19 cellular contexts compared by ENCODE assay signal in the genomic region with DNA sequence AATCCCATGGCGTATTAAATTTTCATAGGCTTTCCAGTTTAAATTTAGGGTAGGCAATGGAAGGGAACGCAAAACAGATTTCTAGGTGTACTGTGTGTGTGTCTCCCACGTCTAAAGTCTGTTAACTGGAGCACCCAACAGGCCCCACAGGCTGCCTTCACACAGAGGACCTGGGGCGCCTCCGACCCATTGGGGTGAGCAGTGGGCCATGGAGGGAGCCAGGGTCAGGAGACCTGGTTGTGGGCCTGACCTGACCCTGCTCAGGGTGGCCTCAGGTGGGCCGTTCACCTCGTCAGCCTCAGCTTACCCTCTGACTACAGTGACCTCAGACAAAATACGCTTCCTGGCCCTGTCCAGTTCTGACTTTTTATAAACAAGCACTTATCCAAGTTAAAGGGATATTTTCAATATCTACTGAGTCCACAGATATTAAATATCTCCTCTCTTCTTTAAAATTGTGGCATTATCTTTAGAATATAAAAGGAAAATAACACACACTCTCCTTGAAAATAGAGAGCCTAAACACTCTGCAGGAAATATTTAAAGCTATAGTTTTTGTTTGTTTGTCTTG.
DNase-seq lines count a peak whose midpoint lies in the region; ATAC-seq and TF ChIP-seq lines count a peak whose summit lies in the region.
"Had no signal": no experiment of that assay in that cellular context is flagged by ENCODE, and none has a peak within 500 bp of the region (broad histone marks: within the 10 kb centered on the region; RNA-seq: fewer than 3 reads in every experiment).

No MANE protein-coding gene starts in this region.

- H3K9me3 ChIP-seq in breast epithelium: no peaks in the 10 kb centered on the region
- no peaks in the 10 kb centered on the region for H3K9me3 ChIP-seq in gastroesophageal sphincter
- no peaks in the 10 kb centered on the region for H3K9me3 ChIP-seq in prostate gland
- H3K9me3 ChIP-seq in uterus: no peaks in the 10 kb centered on the region
- H3K9me3 ChIP-seq: transverse colon had no signal

- intact Hi-C loops in breast epithelium (cut with DNase I; ENCODE audit: low total_unique reads): no loop called here
- intact Hi-C loops in MCF 10A (cut with micrococcal nuclease): no loop called here
- intact Hi-C loops in prostate gland (cut with DNase I): loop anchor here (10.0 kb wide), 1 partner anchor 64 kb away; no protein-coding TSS in a partner anchor
- intact Hi-C loops in uterus (cut with DNase I; ENCODE audit: low total_unique reads): no loop called here
- intact Hi-C loops in CD14-positive monocyte (cut with micrococcal nuclease): no loop called here

- peaks cover 93% of the 10 kb centered on the region for H3K36me3 Mint-ChIP-seq in MCF 10A (ENCODE audit: insufficient read depth, unreplicated experiment)
- H3K36me3 Mint-ChIP-seq in CD14-positive monocyte: no peaks in the 10 kb centered on the region
- H3K36me3 Mint-ChIP-seq: stimulated activated memory B cell treated with anti-CD40 and anti-IgM and Interleukin-4, amounts not matched to agents 10 μg/mL and 1 μg/mL and 100 μg/mL, for 72 hours had no signal

- TF ChIP-seq POLR2A in breast epithelium (IDR thresholded peaks at IDR 0.05) (no peak), gastroesophageal sphincter (IDR thresholded peaks at IDR 0.05) (no peak), prostate gland (IDR thresholded peaks at IDR 0.05) (no peak), uterus (IDR thresholded peaks at IDR 0.05) (no peak)

- DNase-seq in breast epithelium (ENCODE audit: low spot score in 2 of 2) (no peak), MCF 10A (ENCODE audit: unreplicated experiment) (no peak), prostate gland (ENCODE audit: low spot score) (no peak), uterus (no peak), NCI-H187 (lab: John Stamatoyannopoulos, UW) (no peak), CD14-positive monocyte (ENCODE audit: low spot score) (no peak)
- DNase-seq: activated CD4-positive, alpha-beta T cell treated with anti-CD3 and anti-CD28 coated beads for 4 hours; activated effector memory CD4-positive, alpha-beta T cell treated with Interleukin-2 at 50 U/mL for 16 hours; activated naive CD8-positive, alpha-beta T cell treated with anti-CD3 and anti-CD28 coated beads, Interleukin-2, amount 50 U/mL, for 24 hours; central memory CD4-positive, alpha-beta T cell; effector CD4-positive, alpha-beta T cell; MM.1S; NCI-H1436 treated with DMSO at 0.1 percent for 48 hours; NCI-H69; SHP77 had no signal

- CTCF ChIA-PET in MCF 10A (lab: Yijun Ruan, JAX): interaction anchor here (0.7 kb wide), 1 partner anchor 295 kb away, joined by 3 read pairs; no protein-coding TSS in a partner anchor

- no peaks in the 10 kb centered on the region for H3K27me3 ChIP-seq in breast epithelium
- no peaks in the 10 kb centered on the region for H3K27me3 ChIP-seq in gastroesophageal sphincter
- no peaks in the 10 kb centered on the region for H3K27me3 ChIP-seq in prostate gland (replicated peaks; ENCODE audit: insufficient read depth)
- H3K27me3 ChIP-seq in uterus: no peaks in the 10 kb centered on the region
- H3K27me3 ChIP-seq: transverse colon had no signal

- no peak for TF ChIP-seq EP300 in gastroesophageal sphincter (IDR thresholded peaks at IDR 0.05)

- no peaks in the 10 kb centered on the region for H3K4me1 Mint-ChIP-seq in MCF 10A (ENCODE audit: insufficient read depth, unreplicated experiment)
- H3K4me1 Mint-ChIP-seq in CD14-positive monocyte: no peaks in the 10 kb centered on the region
- H3K4me1 Mint-ChIP-seq: activated naive CD8-positive, alpha-beta T cell treated with anti-CD3 and anti-CD28 coated beads, Interleukin-2, amount 50 U/mL, for 24 hours; stimulated activated memory B cell treated with anti-CD40 and anti-IgM and Interleukin-4, amounts not matched to agents 10 μg/mL and 1 μg/mL and 100 μg/mL, for 72 hours had no signal

- H3K27ac ChIP-seq in breast epithelium (peak overlapping the region; percentile 82 to 89), gastroesophageal sphincter (peak overlapping the region in 3 of 4 donors; percentile 58 to 63 (median 59)), prostate gland (peak overlapping the region; percentile 85 to 88), uterus (peak overlapping the region; percentile 71 to 78)

- ATAC-seq in gastroesophageal sphincter (peak; percentile 7), HG03442 (IDR thresholded peaks at IDR 0.05; ENCODE audit: unreplicated experiment) (no peak)
- ATAC-seq: activated naive CD8-positive, alpha-beta T cell treated with anti-CD3 and anti-CD28 coated beads, Interleukin-2, amount 50 U/mL, for 24 hours; stimulated activated memory B cell treated with anti-CD40 and anti-IgM and Interleukin-4, amounts not matched to agents 10 μg/mL and 1 μg/mL and 100 μg/mL, for 72 hours had no signal

- TF ChIP-seq CTCF in breast epithelium (IDR thresholded peaks at IDR 0.05) (no peak), MCF 10A (IDR thresholded peaks at IDR 0.05; ENCODE audit: unreplicated experiment) (no peak), gastroesophageal sphincter (IDR thresholded peaks at IDR 0.05) (no peak), prostate gland (IDR thresholded peaks at IDR 0.05) (no peak), uterus (IDR thresholded peaks at IDR 0.05) (no peak), CD14-positive monocyte (IDR thresholded peaks at IDR 0.05) (no peak)

- BruUV-seq in MCF 10A (replicated peaks; lab: Mats Ljungman, UMichigan): no TSS peak

- no peaks in the 10 kb centered on the region for H3K9me3 Mint-ChIP-seq in MCF 10A (ENCODE audit: unreplicated experiment)
- peaks cover 0 to 7% (median 0%) of the 10 kb centered on the region in 7 donors for H3K9me3 Mint-ChIP-seq in CD14-positive monocyte
- H3K9me3 Mint-ChIP-seq: activated naive CD8-positive, alpha-beta T cell treated with anti-CD3 and anti-CD28 coated beads, Interleukin-2, amount 50 U/mL, for 24 hours; stimulated activated memory B cell treated with anti-CD40 and anti-IgM and Interleukin-4, amounts not matched to agents 10 μg/mL and 1 μg/mL and 100 μg/mL, for 72 hours had no signal

- no peak overlapping the region for H3K4me3 Mint-ChIP-seq in MCF 10A (ENCODE audit: unreplicated experiment)
- no peak overlapping the region for H3K4me3 Mint-ChIP-seq in CD14-positive monocyte
- H3K4me3 Mint-ChIP-seq: activated naive CD8-positive, alpha-beta T cell treated with anti-CD3 and anti-CD28 coated beads, Interleukin-2, amount 50 U/mL, for 24 hours; stimulated activated memory B cell treated with anti-CD40 and anti-IgM and Interleukin-4, amounts not matched to agents 10 μg/mL and 1 μg/mL and 100 μg/mL, for 72 hours had no signal

- H3K27ac Mint-ChIP-seq in MCF 10A (ENCODE audit: low read depth, unreplicated experiment) (no peak overlapping the region), CD14-positive monocyte (no peak overlapping the region)
- H3K27ac Mint-ChIP-seq: activated naive CD8-positive, alpha-beta T cell treated with anti-CD3 and anti-CD28 coated beads, Interleukin-2, amount 50 U/mL, for 24 hours; stimulated activated memory B cell treated with anti-CD40 and anti-IgM and Interleukin-4, amounts not matched to agents 10 μg/mL and 1 μg/mL and 100 μg/mL, for 72 hours had no signal

- 81 to 82% methylated on average over 4 to 7 of the region's 8 CpGs for WGBS in gastroesophageal sphincter (ENCODE audit: low coverage in 1 of 2), 2 donors
- WGBS in prostate gland: 37% methylated on average over 8 of the region's 8 CpGs

- POLR2A ChIA-PET in MCF 10A (lab: Yijun Ruan, JAX): interaction anchor here (0.8 to 1.9 kb wide), 3 partner anchors 8 to 138 kb away, joined by 3 to 4 read pairs (median 3); no protein-coding TSS in a partner anchor

- no peaks in the 10 kb centered on the region for H3K27me3 Mint-ChIP-seq in MCF 10A (ENCODE audit: insufficient read depth, unreplicated experiment)
- H3K27me3 Mint-ChIP-seq in CD14-positive monocyte (ENCODE audit: low read depth in 3 of 3): peaks cover 1 to 5% (median 3%) of the 10 kb centered on the region in 3 donors
- H3K27me3 Mint-ChIP-seq: activated naive CD8-positive, alpha-beta T cell treated with anti-CD3 and anti-CD28 coated beads, Interleukin-2, amount 50 U/mL, for 24 hours had no signal

- H3K4me1 ChIP-seq in breast epithelium: peaks cover 6 to 21% of the 10 kb centered on the region in 2 donors
- peaks cover 4 to 42% (median 7%) of the 10 kb centered on the region in 3 donors for H3K4me1 ChIP-seq in gastroesophageal sphincter
- peaks cover 35% of the 10 kb centered on the region for H3K4me1 ChIP-seq in prostate gland (replicated peaks)
- peaks cover 0 to 11% of the 10 kb centered on the region in 2 donors for H3K4me1 ChIP-seq in uterus

- H3K36me3 ChIP-seq in breast epithelium (no peaks in the 10 kb centered on the region), gastroesophageal sphincter (peaks cover 0 to 75% of the 10 kb centered on the region in 2 donors), prostate gland (peaks cover 0 to 3% of the 10 kb centered on the region in 2 donors), uterus (no peaks in the 10 kb centered on the region)

- no peak overlapping the region for H3K4me3 ChIP-seq in breast epithelium
- H3K4me3 ChIP-seq in gastroesophageal sphincter: no peak overlapping the region
- no peak overlapping the region for H3K4me3 ChIP-seq in prostate gland
- H3K4me3 ChIP-seq in uterus: no peak overlapping the region
- H3K4me3 ChIP-seq: transverse colon had no signal
